ENCODE assay signal across 17 cellular contexts in the genomic region with DNA sequence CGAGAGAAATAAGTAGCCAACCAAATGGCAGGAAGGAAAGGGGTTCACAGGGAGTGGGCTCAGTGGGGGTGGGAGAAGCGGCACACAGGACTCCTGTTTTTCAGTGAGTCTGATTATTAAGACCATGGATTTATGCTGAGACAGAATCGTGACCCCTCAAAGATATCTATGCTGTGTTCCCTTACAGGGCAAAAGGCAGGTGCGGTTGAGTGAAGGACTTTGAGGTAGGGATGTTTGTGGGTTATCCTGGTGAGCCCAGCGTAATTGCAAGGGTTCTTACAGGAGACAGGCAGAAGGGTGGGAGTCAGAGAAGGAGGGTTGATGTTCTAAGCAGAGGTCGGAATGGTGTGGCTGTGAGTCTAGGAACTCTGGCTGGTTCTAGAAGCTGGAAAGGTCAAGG.
DNase-seq lines count a peak whose midpoint lies in the region; ATAC-seq and TF ChIP-seq lines count a peak whose summit lies in the region.
"Had no signal": no experiment of that assay in that cellular context is flagged by ENCODE, and none has a peak within 500 bp of the region (broad histone marks: within the 10 kb centered on the region; RNA-seq: fewer than 3 reads in every experiment).

No MANE protein-coding gene starts in this region.

- no peaks in the 10 kb centered on the region for H3K9me3 Mint-ChIP-seq in osteocyte (ENCODE audit: unreplicated experiment)

- no peak overlapping the region for H3K27ac Mint-ChIP-seq in osteocyte (ENCODE audit: unreplicated experiment)
- H3K27ac Mint-ChIP-seq: CD4-positive, CD25-positive, alpha-beta regulatory T cell; CD8-positive, alpha-beta memory T cell had no signal

- H3K27me3 Mint-ChIP-seq in osteocyte (ENCODE audit: unreplicated experiment) = no peaks in the 10 kb centered on the region
- H3K27me3 Mint-ChIP-seq: CD4-positive, CD25-positive, alpha-beta regulatory T cell had no signal

- no peak for ATAC-seq in Right ventricle myocardium superior (ENCODE audit: poor library complexity)

- no peak overlapping the region for H3K4me3 Mint-ChIP-seq in osteocyte (ENCODE audit: unreplicated experiment)
- H3K4me3 Mint-ChIP-seq: CD4-positive, CD25-positive, alpha-beta regulatory T cell; CD8-positive, alpha-beta memory T cell had no signal

- DNase-seq in cardiac septum (ENCODE audit: low spot score) (peak; percentile 27), Right ventricle myocardium superior (no peak), islet precursor cell (peak; percentile 21), osteocyte (ENCODE audit: extremely low spot score, unreplicated experiment) (peak; percentile 51), ureter (ENCODE audit: low spot score) (peak; percentile 28), GDM1 (lab: John Stamatoyannopoulos, UW) (no peak), DMS153 (lab: John Stamatoyannopoulos, UW) (no peak)
- DNase-seq in activated CD4-positive, alpha-beta T cell treated with anti-CD3 and anti-CD28 coated beads, Interleukin-2, amount 50 U/mL, for 48 hours = no peak
- DNase-seq: ACHN; BE2C; C1 segment of cervical spinal cord; CD4-positive, CD25-positive, alpha-beta regulatory T cell; CD8-positive, alpha-beta memory T cell; COR-L47; DMS 273 treated with DMSO at 0.1 percent for 48 hours; GM23248; HCEC 1CT had no signal

- no peak for TF ChIP-seq CTCF in osteocyte (IDR thresholded peaks at IDR 0.05)

- peaks cover 42% of the 10 kb centered on the region for H3K36me3 Mint-ChIP-seq in osteocyte (ENCODE audit: unreplicated experiment)
- H3K36me3 Mint-ChIP-seq: CD4-positive, CD25-positive, alpha-beta regulatory T cell; CD8-positive, alpha-beta memory T cell had no signal

- peaks cover 3% of the 10 kb centered on the region for H3K4me1 Mint-ChIP-seq in osteocyte (ENCODE audit: unreplicated experiment)
- H3K4me1 Mint-ChIP-seq: CD4-positive, CD25-positive, alpha-beta regulatory T cell; CD8-positive, alpha-beta memory T cell had no signal

- intact Hi-C loops in cardiac septum (cut with DNase I) (no loop called here), Right ventricle myocardium superior (cut with DNase I) (no loop called here)

Comparison
In these comparisons a context has a peak if more than half of its experiments do, and no peak if none do; other contexts are left out.
1. DNase-seq: peak in cardiac septum (single experiment), islet precursor cell (single experiment), osteocyte (single experiment) and ureter (single experiment); none in Right ventricle myocardium superior (single experiment), GDM1 (single experiment), DMS153 (single experiment) and activated CD4-positive, alpha-beta T cell treated with anti-CD3 and anti-CD28 coated beads, Interleukin-2, amount 50 U/mL, for 48 hours (0 of 2).